29 cellular contexts compared by ENCODE assay signal in the genomic region with DNA sequence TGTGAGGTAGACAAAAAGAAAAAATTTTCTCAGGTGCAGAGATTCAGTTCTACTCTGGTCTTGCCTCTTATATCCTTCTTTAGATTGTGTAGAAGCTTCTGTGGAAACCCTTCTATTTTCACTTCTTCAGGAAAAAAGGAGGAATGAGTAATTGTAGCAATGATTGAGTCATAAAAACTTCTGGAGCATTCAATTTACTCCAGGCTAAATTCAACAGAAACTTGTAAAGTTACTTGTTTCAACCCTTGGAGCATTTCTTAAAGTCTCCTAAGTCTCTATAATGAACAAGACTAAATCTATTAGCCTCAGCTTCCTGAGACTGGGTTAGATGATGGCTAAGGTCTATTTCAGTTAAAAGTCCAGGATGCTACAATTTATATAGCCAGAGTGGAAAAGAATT. TPM values are rescaled to one million over a fixed set of nuclear protein-coding genes. Genes with fewer than 3 reads are reported as not detected.
A peak's percentile ranks its signal among the peaks of the same experiment; 100 is the strongest.
DNase-seq lines count a peak whose midpoint lies in the region; ATAC-seq, FAIRE-seq and TF ChIP-seq lines count a peak whose summit lies in the region.
"Had no signal": no experiment of that assay in that cellular context is flagged by ENCODE, and none has a peak within 500 bp of the region (broad histone marks: within the 10 kb centered on the region; RNA-seq: fewer than 3 reads in every experiment).

No MANE protein-coding gene starts in this region.

- H3K27me3 Mint-ChIP-seq in activated CD4-positive, alpha-beta T cell treated with anti-CD3 and anti-CD28 coated beads for 36 hours, result no peaks in the 10 kb centered on the region
- H3K27me3 Mint-ChIP-seq: activated naive CD8-positive, alpha-beta T cell treated with anti-CD3 and anti-CD28 coated beads, Interleukin-2, amount 10 ng/mL, durations not matched to agents 7 days and 5 days; brain had no signal

- peaks cover 55% of the 10 kb centered on the region for H3K36me3 ChIP-seq in ACC112 (ENCODE audit: insufficient read depth, low read length)
- peaks cover 0 to 61% (median 16%) of the 10 kb centered on the region in 3 donors for H3K36me3 ChIP-seq in pancreas
- peaks cover 0 to 89% (median 0%) of the 10 kb centered on the region in 3 donors for H3K36me3 ChIP-seq in tibial nerve
- H3K36me3 ChIP-seq: neural progenitor cell had no signal

- TF ChIP-seq CTCF in foreskin keratinocyte (conservative IDR thresholded peaks at IDR 0.05) (no peak), pancreas (IDR thresholded peaks at IDR 0.05) (no peak), tibial nerve (IDR thresholded peaks at IDR 0.05) (no peak)

- peaks cover 44% of the 10 kb centered on the region for H3K36me3 Mint-ChIP-seq in activated CD4-positive, alpha-beta T cell treated with anti-CD3 and anti-CD28 coated beads for 36 hours (ENCODE audit: low read depth)

- ATAC-seq in foreskin keratinocyte (peak; percentile 59), pancreas (no peak)
- ATAC-seq in activated CD4-positive, alpha-beta T cell treated with anti-CD3 and anti-CD28 coated beads for 36 hours, result no peak
- ATAC-seq: activated CD8-positive, alpha-beta T cell treated with anti-CD3 and anti-CD28 coated beads, Interleukin-2, amount 10 ng/mL, durations not matched to agents 7 days and 5 days; GM23338; left cardiac atrium had no signal

- H3K79me2 ChIP-seq in ACC112 (ENCODE audit: control insufficient read depth, insufficient read depth, low read length, unreplicated experiment), result no peaks in the 10 kb centered on the region

- H3K27ac Mint-ChIP-seq in activated CD4-positive, alpha-beta T cell treated with anti-CD3 and anti-CD28 coated beads for 36 hours, result no peak overlapping the region
- H3K27ac Mint-ChIP-seq: activated CD8-positive, alpha-beta T cell treated with anti-CD3 and anti-CD28 coated beads, Interleukin-2, amount 10 ng/mL, durations not matched to agents 7 days and 5 days; activated naive CD8-positive, alpha-beta T cell treated with anti-CD3 and anti-CD28 coated beads, Interleukin-2, amount 10 ng/mL, durations not matched to agents 7 days and 5 days; brain; GM23338; neural progenitor cell had no signal

- no peak for TF ChIP-seq POLR2A in tibial nerve (IDR thresholded peaks at IDR 0.05)

- H3K4me1 Mint-ChIP-seq in activated CD4-positive, alpha-beta T cell treated with anti-CD3 and anti-CD28 coated beads for 36 hours, result no peaks in the 10 kb centered on the region
- H3K4me1 Mint-ChIP-seq: brain, GM23338, neural progenitor cell had no signal

- POLR2A ChIA-PET in activated CD4-positive, alpha-beta T cell treated with anti-CD3 and anti-CD28 coated beads for 36 hours (lab: Charles Lee), result no interaction called here

- DNase-seq in GM03348 (ENCODE audit: low spot score) (peak; percentile 18), amniotic epithelial cell (ENCODE audit: low read depth) (peak; percentile 16), foreskin keratinocyte (peak; percentile 9 to 29), pancreas (no peak), tibial nerve (ENCODE audit: low spot score in 2 of 2) (no peak), NCI-H1092 treated with DMSO at 0.1 percent for 48 hours (lab: John Stamatoyannopoulos, UW) (no peak)
- no peak for DNase-seq in activated CD4-positive, alpha-beta T cell treated with anti-CD3 and anti-CD28 coated beads for 36 hours
- DNase-seq: activated CD4-positive, alpha-beta T cell treated with anti-CD3 and anti-CD28 coated beads for 1 hour; activated CD8-positive, alpha-beta T cell treated with anti-CD3 and anti-CD28 coated beads, Interleukin-2, amount 10 ng/mL, durations not matched to agents 7 days and 5 days; activated effector memory CD4-positive, alpha-beta T cell treated with anti-CD3 and anti-CD28 coated beads, Interleukin-2, amount 50 U/mL, for 16 hours; activated naive CD8-positive, alpha-beta T cell treated with anti-CD3 and anti-CD28 coated beads, Interleukin-2, amount 10 ng/mL, durations not matched to agents 7 days and 5 days; activated T-cell treated with anti-CD3 and anti-CD28 coated beads for 4 hours; left cardiac atrium; MG63; NCI-H1436; NCI-H524 treated with DMSO at 0.1 percent for 48 hours; NK-92 treated with Interleukin-12 subunit alpha and Interleukin-12 subunit beta, amount 100 ng/mL, for 24 hours; Peyer's patch; SJCRH30; stimulated activated CD4-positive, alpha-beta T cell treated with anti-CD3 and anti-CD28 coated beads, Interleukin-2, amount 100 ng/mL, for 24 hours; T-helper 1 cell had no signal

- CTCF ChIA-PET in activated CD4-positive, alpha-beta T cell treated with anti-CD3 and anti-CD28 coated beads for 36 hours (lab: Charles Lee), result no interaction called here

- no peak for TF ChIP-seq EP300 in tibial nerve (IDR thresholded peaks at IDR 0.05)

- H3K4me3 Mint-ChIP-seq in activated CD4-positive, alpha-beta T cell treated with anti-CD3 and anti-CD28 coated beads for 36 hours, result no peak overlapping the region
- H3K4me3 Mint-ChIP-seq: activated CD8-positive, alpha-beta T cell treated with anti-CD3 and anti-CD28 coated beads, Interleukin-2, amount 10 ng/mL, durations not matched to agents 7 days and 5 days; activated naive CD8-positive, alpha-beta T cell treated with anti-CD3 and anti-CD28 coated beads, Interleukin-2, amount 10 ng/mL, durations not matched to agents 7 days and 5 days; brain; GM23338; neural progenitor cell had no signal

- H2AFZ ChIP-seq in ACC112 (ENCODE audit: low read length, unreplicated experiment), result no peak overlapping the region
- H2AFZ ChIP-seq: GM23338, neural progenitor cell had no signal

- H3K4me3 ChIP-seq in ACC112 (ENCODE audit: low read depth, low read length) (no peak overlapping the region), pancreas (no peak overlapping the region), tibial nerve (no peak overlapping the region)
- H3K4me3 ChIP-seq: GM23338, MG63, neural progenitor cell, Peyer's patch, SJCRH30, smooth muscle cell had no signal

- H3K9me3 ChIP-seq in pancreas, result no peaks in the 10 kb centered on the region
- no peaks in the 10 kb centered on the region for H3K9me3 ChIP-seq in tibial nerve
- H3K9me3 ChIP-seq: MG63, Peyer's patch, SJCRH30 had no signal

- no peak for FAIRE-seq in pancreas (lab: Jason Lieb, UNC)
- FAIRE-seq: TTC549 had no signal

- H3K9me3 Mint-ChIP-seq in activated CD4-positive, alpha-beta T cell treated with anti-CD3 and anti-CD28 coated beads for 36 hours (ENCODE audit: low read depth), result no peaks in the 10 kb centered on the region
- H3K9me3 Mint-ChIP-seq: activated naive CD8-positive, alpha-beta T cell treated with anti-CD3 and anti-CD28 coated beads, Interleukin-2, amount 10 ng/mL, durations not matched to agents 7 days and 5 days; brain; neural progenitor cell had no signal

- H3K4me1 ChIP-seq in ACC112 (ENCODE audit: control insufficient read depth, insufficient read depth, low read length, unreplicated experiment) (peaks cover 12% of the 10 kb centered on the region), foreskin keratinocyte (peaks cover 11% of the 10 kb centered on the region), pancreas (no peaks in the 10 kb centered on the region), tibial nerve (no peaks in the 10 kb centered on the region)
- H3K4me1 ChIP-seq: neural progenitor cell, SJCRH30 had no signal

- intact Hi-C loops in activated CD4-positive, alpha-beta T cell treated with anti-CD3 and anti-CD28 coated beads for 36 hours (cut with DNase I, micrococcal nuclease), result no loop called here
- intact Hi-C loops in pancreas (cut with DNase I), result no loop called here

- H3K27ac ChIP-seq in ACC112 (ENCODE audit: low read depth, low read length) (peak overlapping the region; percentile 6; the same call in 1 of the 2 replicates), foreskin keratinocyte (no peak overlapping the region), pancreas (no peak overlapping the region), tibial nerve (no peak overlapping the region)
- H3K27ac ChIP-seq: neural progenitor cell, Peyer's patch, SJCRH30 had no signal

- no peaks in the 10 kb centered on the region for H3K27me3 ChIP-seq in ACC112 (ENCODE audit: insufficient read depth, low read length)
- H3K27me3 ChIP-seq in foreskin keratinocyte, result no peaks in the 10 kb centered on the region
- no peaks in the 10 kb centered on the region for H3K27me3 ChIP-seq in pancreas
- no peaks in the 10 kb centered on the region for H3K27me3 ChIP-seq in tibial nerve
- H3K27me3 ChIP-seq: MG63, neural progenitor cell, Peyer's patch, SJCRH30 had no signal

RNA-seq across cellular contexts. Expression of a gene that starts 29.9 kb away (rescaled TPM):
- 29.2 and 30.2 TPM in 2 replicates for total RNA-seq in foreskin keratinocyte
- polyA plus RNA-seq in foreskin keratinocyte, result 5.8 and 6.6 TPM in 2 replicates
- 10 to 100 TPM; 32.4 to 42.7 TPM for total RNA-seq in activated CD4-positive, alpha-beta T cell treated with anti-CD3 and anti-CD28 coated beads for 36 hours
- total RNA-seq in pancreas, result 10 to 100 TPM in 4 of 6 donors, 1 to 10 TPM in 2; 8.4 to 18.4 (median 12.1) TPM
- 1 to 10 TPM; 6.5 to 9.3 TPM for polyA plus RNA-seq in pancreas
- total RNA-seq in tibial nerve, result 10 to 100 TPM; 41.5 to 53.8 (median 47.8) TPM

RNA-seq across cellular contexts. Expression of a gene that starts 53.3 kb away (rescaled TPM):
- total RNA-seq in foreskin keratinocyte (0.04 and 0.10 TPM in 2 replicates), pancreas (under 1 TPM in 5 of 6 donors, not detected in 1; 0.06 to 0.47 (median 0.08) TPM), tibial nerve (under 1 TPM in 3 of 4 donors, not detected in 1; 0.22 to 0.84 (median 0.30) TPM)
- polyA plus RNA-seq in foreskin keratinocyte (0.08 and 0.12 TPM in 2 replicates), pancreas (under 1 TPM; 0.23 to 0.27 TPM)
- total RNA-seq in activated CD4-positive, alpha-beta T cell treated with anti-CD3 and anti-CD28 coated beads for 36 hours, result not detected
- total RNA-seq: activated CD8-positive, alpha-beta T cell treated with anti-CD3 and anti-CD28 coated beads, Interleukin-2, amount 10 ng/mL, durations not matched to agents 7 days and 5 days; activated naive CD8-positive, alpha-beta T cell treated with anti-CD3 and anti-CD28 coated beads, Interleukin-2, amount 10 ng/mL, durations not matched to agents 7 days and 5 days; glomerular endothelial cell; left cardiac atrium had no signal
- polyA plus RNA-seq: GM23338, urinary bladder had no signal

Comparison
In these comparisons a context has a peak if more than half of its experiments do, and no peak if none do; other contexts are left out.
1. DNase-seq: peak in GM03348 (single experiment), amniotic epithelial cell (single experiment) and foreskin keratinocyte (2 of 2); none in activated CD4-positive, alpha-beta T cell treated with anti-CD3 and anti-CD28 coated beads for 36 hours (single experiment), pancreas (0 of 6), tibial nerve (0 of 2) and NCI-H1092 treated with DMSO at 0.1 percent for 48 hours (single experiment).